Comparison of ENCODE assay signal across 8 cellular contexts in the genomic region with DNA sequence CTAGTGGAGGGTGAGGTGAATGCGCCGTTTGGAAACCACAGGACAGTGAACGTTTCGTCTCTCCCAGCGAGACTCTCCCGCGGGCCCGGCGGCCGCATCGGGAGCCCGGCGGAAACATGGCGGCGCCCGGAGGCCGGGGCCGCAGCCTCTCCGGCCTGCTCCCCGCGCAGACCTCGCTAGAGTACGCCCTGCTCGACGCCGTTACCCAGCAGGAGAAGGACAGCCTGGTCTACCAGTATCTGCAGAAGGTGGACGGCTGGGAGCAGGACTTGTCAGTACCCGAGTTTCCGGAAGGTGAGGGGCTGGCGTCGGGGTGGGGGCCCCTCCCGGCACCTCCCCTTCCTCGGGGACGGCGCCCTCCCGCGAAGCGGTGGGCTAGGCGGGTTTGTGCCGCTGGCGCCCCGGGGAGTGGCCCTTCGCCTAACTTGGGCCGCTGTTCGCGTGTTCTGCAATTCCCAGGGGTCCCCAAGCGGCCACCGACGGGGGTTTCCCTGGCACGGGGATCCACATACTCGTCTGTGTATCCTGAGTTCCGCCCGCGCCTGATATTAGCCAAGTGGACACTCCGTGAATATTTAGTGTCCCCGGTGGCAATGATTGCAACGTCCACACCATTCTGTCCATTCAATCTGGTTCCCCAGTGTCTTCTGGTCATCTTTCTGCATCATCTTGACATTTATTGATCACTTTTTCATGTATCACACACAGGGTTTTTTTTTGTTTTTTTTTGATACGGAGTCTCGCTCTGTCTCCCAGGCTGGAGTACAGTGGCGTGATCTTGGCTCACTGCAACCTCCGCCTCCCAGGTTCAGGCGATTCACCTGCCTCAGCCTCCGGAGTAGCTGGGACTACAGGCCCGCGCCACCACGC. TPM values are rescaled to one million over a fixed set of nuclear protein-coding genes. Genes with fewer than 3 reads are reported as not detected.
DNase-seq lines count a peak whose midpoint lies in the region; ATAC-seq and TF ChIP-seq lines count a peak whose summit lies in the region.

No MANE protein-coding gene starts in this region.

- peaks cover 58% of the 10 kb centered on the region for H3K79me2 ChIP-seq in Karpas-422 (ENCODE audit: low read length)

- no peaks in the 10 kb centered on the region for H4K20me1 ChIP-seq in Karpas-422 (ENCODE audit: insufficient read depth, low read depth, low read length)

- H3K36me3 Mint-ChIP-seq in WTC11: peaks cover 17% of the 10 kb centered on the region
- H3K36me3 Mint-ChIP-seq in chondrocyte (ENCODE audit: low read depth): peaks cover 7% of the 10 kb centered on the region

- H3K4me3 Mint-ChIP-seq in WTC11 (peak overlapping the region; percentile 96), chondrocyte (ENCODE audit: unreplicated experiment) (peak overlapping the region; percentile 94)

- CTCF ChIA-PET in WTC11 (lab: Charles Lee): interaction anchor here (1.0 kb wide), 1 partner anchor 175 kb away, joined by 3 read pairs; the partner anchor contains the start of gene CASP7

- peak overlapping the region; percentile 98 for H3K27ac Mint-ChIP-seq in WTC11
- peak overlapping the region; percentile 98 for H3K27ac Mint-ChIP-seq in chondrocyte (ENCODE audit: unreplicated experiment)

- H3K9me3 ChIP-seq in Karpas-422 (ENCODE audit: low read length): no peaks in the 10 kb centered on the region

- H3K27ac ChIP-seq in Karpas-422 (ENCODE audit: low read length): peak overlapping the region; percentile 85

- POLR2A ChIA-PET in WTC11 (lab: Charles Lee): no interaction called here

- H3K4me1 Mint-ChIP-seq in WTC11 (peaks cover 25% of the 10 kb centered on the region), chondrocyte (ENCODE audit: low read depth) (peaks cover 35% of the 10 kb centered on the region)

- TF ChIP-seq CTCF in WTC11 (IDR thresholded peaks at IDR 0.05) (no peak), chondrocyte (IDR thresholded peaks at IDR 0.05) (peak; percentile 50), kidney epithelial cell (IDR thresholded peaks at IDR 0.05; ENCODE audit: insufficient read depth, low read length, poor library complexity, severe bottlenecking) (no peak)

- peak overlapping the region; percentile 93 for H3K4me2 ChIP-seq in Karpas-422 (ENCODE audit: low read depth, low read length, poor library complexity, severe bottlenecking)

- peak overlapping the region; percentile 96; the same call in 1 of the 2 replicates for H2AFZ ChIP-seq in Karpas-422 (ENCODE audit: low read length)

- H3K9me2 ChIP-seq in Karpas-422 (replicated peaks; ENCODE audit: insufficient read depth, low read length): no peaks in the 10 kb centered on the region

- H3K4me3 ChIP-seq in Karpas-422 (ENCODE audit: low read length) (peak overlapping the region; percentile 87), kidney epithelial cell (ENCODE audit: low read depth, low read length) (peak overlapping the region; percentile 98)

- H3K27me3 ChIP-seq in Karpas-422 (ENCODE audit: low read length): no peaks in the 10 kb centered on the region
- no peaks in the 10 kb centered on the region for H3K27me3 ChIP-seq in kidney epithelial cell (ENCODE audit: control insufficient read depth, insufficient read depth, low read length)

- ATAC-seq in GM21723 (IDR thresholded peaks at IDR 0.05; ENCODE audit: unreplicated experiment): peak; percentile 41
- peak; percentile 65 for ATAC-seq in WTC11

- H3K9me3 Mint-ChIP-seq in WTC11: no peaks in the 10 kb centered on the region
- H3K9me3 Mint-ChIP-seq in chondrocyte (ENCODE audit: low read depth): no peaks in the 10 kb centered on the region

- H3K4me1 ChIP-seq in Karpas-422 (ENCODE audit: low read length): peaks cover 66% of the 10 kb centered on the region

- peak; percentile 82 for DNase-seq in GM03348 (ENCODE audit: low spot score)
- DNase-seq in Karpas-422: peak; percentile 84
- DNase-seq in WTC11 (ENCODE audit: low spot score): peak; percentile 42
- DNase-seq in chondrocyte (ENCODE audit: low spot score): no peak
- DNase-seq in kidney epithelial cell (ENCODE audit: low read depth): no peak
- DNase-seq in stimulated activated CD4-positive, alpha-beta T cell treated with anti-CD3 and anti-CD28 coated beads, Interleukin-1b, Interleukin-23, amount 100 ng/mL, for 24 hours (ENCODE audit: low read depth in 4 of 4, low spot score in 1 of 4): peak; percentile 9 to 24 (median 20)
- no peak for DNase-seq in SHP77 treated with DMSO at 0.1 percent for 48 hours (lab: John Stamatoyannopoulos, UW)

- no peaks in the 10 kb centered on the region for H3K27me3 Mint-ChIP-seq in WTC11 (ENCODE audit: low read depth)
- H3K27me3 Mint-ChIP-seq in chondrocyte (ENCODE audit: low read depth): no peaks in the 10 kb centered on the region

- peak overlapping the region; percentile 92 for H3K9ac ChIP-seq in Karpas-422 (ENCODE audit: low read length)

- H3K36me3 ChIP-seq in Karpas-422 (ENCODE audit: insufficient read depth, low read length) (peaks cover 17% of the 10 kb centered on the region), kidney epithelial cell (ENCODE audit: control insufficient read depth, insufficient read depth, low read length) (no peaks in the 10 kb centered on the region)

TF ChIP-seq in WTC11, 78 proteins besides CTCF, POLR2A, EP300 and RAD21 (continues in another document):
- peak; percentile 70; the same call in 1 of the 2 replicates for TF ChIP-seq FOXP1 (CRISPR knock-in tag; IDR thresholded peaks at IDR 0.05; ENCODE audit: borderline replicate concordance)
- 0 out of 2 replicates have a peak, but pooled peaks have one; percentile 10 for TF ChIP-seq SP1 (CRISPR knock-in tag; conservative IDR thresholded peaks at IDR 0.05)
- TF ChIP-seq TEAD4 (CRISPR knock-in tag; IDR thresholded peaks at IDR 0.05): no peak
- 0 out of 2 replicates have a peak, but pooled peaks have one; percentile 28 for TF ChIP-seq ZNF138 (CRISPR knock-in tag; conservative IDR thresholded peaks at IDR 0.05)
- TF ChIP-seq ZNF416 (CRISPR knock-in tag; IDR thresholded peaks at IDR 0.05): no peak
- TF ChIP-seq NFE2L1 (CRISPR knock-in tag; IDR thresholded peaks at IDR 0.05): no peak
- TF ChIP-seq, protein P1, sequence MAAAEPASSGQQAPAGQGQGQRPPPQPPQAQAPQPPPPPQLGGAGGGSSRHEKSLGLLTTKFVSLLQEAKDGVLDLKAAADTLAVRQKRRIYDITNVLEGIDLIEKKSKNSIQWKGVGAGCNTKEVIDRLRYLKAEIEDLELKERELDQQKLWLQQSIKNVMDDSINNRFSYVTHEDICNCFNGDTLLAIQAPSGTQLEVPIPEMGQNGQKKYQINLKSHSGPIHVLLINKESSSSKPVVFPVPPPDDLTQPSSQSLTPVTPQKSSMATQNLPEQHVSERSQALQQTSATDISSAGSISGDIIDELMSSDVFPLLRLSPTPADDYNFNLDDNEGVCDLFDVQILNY (CRISPR knock-in tag; IDR thresholded peaks at IDR 0.05): 0 out of 2 replicates have a peak, but pooled peaks have one; percentile 47
- TF ChIP-seq FOXP4 (CRISPR knock-in tag; IDR thresholded peaks at IDR 0.05): peak; percentile 38; the same call in 1 of the 2 replicates
- TF ChIP-seq, protein P2, sequence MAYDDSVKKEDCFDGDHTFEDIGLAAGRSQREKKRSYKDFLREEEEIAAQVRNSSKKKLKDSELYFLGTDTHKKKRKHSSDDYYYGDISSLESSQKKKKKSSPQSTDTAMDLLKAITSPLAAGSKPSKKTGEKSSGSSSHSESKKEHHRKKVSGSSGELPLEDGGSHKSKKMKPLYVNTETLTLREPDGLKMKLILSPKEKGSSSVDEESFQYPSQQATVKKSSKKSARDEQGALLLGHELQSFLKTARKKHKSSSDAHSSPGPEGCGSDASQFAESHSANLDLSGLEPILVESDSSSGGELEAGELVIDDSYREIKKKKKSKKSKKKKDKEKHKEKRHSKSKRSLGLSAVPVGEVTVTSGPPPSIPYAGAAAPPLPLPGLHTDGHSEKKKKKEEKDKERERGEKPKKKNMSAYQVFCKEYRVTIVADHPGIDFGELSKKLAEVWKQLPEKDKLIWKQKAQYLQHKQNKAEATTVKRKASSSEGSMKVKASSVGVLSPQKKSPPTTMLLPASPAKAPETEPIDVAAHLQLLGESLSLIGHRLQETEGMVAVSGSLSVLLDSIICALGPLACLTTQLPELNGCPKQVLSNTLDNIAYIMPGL (CRISPR knock-in tag; IDR thresholded peaks at IDR 0.05): peak; percentile 82
- peak; percentile 42; the same call in 1 of the 2 replicates for TF ChIP-seq ZNF423 (CRISPR knock-in tag; IDR thresholded peaks at IDR 0.05)

RNA-seq across cellular contexts. Expression of gene NHLRC2, which starts 0.5 kb away (rescaled TPM):
- 14.7 and 21.9 TPM in 2 replicates for total RNA-seq in Karpas-422 (2014; rRNA removed; shearing (Covaris generic); ENCODE audit: low replicate concordance)
- total RNA-seq in WTC11 (2021): 37.9 to 40.7 TPM (median 38.4 TPM) in 3 replicates
- total RNA-seq in chondrocyte: 26.3 to 47.2 TPM (median 29.2 TPM) in 3 replicates
- 46.3 and 51.8 TPM in 2 replicates for total RNA-seq in kidney epithelial cell

RNA-seq across cellular contexts. Expression of gene DCLRE1A, which starts 1.1 kb away (rescaled TPM):
- 5.7 and 11.4 TPM in 2 replicates for total RNA-seq in Karpas-422 (2014; rRNA removed; shearing (Covaris generic); ENCODE audit: low replicate concordance)
- 10.5 to 11.8 TPM (median 11.3 TPM) in 3 replicates for total RNA-seq in WTC11 (2021)
- 5.7 to 7.0 TPM (median 6.3 TPM) in 3 replicates for total RNA-seq in chondrocyte
- total RNA-seq in kidney epithelial cell: 9.9 and 11.7 TPM in 2 replicates

Comparison
In these comparisons a context has a peak if more than half of its experiments do, and no peak if none do; other contexts are left out.
1. DNase-seq: peak in GM03348 (single experiment), Karpas-422 (single experiment), WTC11 (single experiment) and stimulated activated CD4-positive, alpha-beta T cell treated with anti-CD3 and anti-CD28 coated beads, Interleukin-1b, Interleukin-23, amount 100 ng/mL, for 24 hours (4 of 4); none in chondrocyte (single experiment), kidney epithelial cell (single experiment) and SHP77 treated with DMSO at 0.1 percent for 48 hours (single experiment).